In the genomic region with DNA sequence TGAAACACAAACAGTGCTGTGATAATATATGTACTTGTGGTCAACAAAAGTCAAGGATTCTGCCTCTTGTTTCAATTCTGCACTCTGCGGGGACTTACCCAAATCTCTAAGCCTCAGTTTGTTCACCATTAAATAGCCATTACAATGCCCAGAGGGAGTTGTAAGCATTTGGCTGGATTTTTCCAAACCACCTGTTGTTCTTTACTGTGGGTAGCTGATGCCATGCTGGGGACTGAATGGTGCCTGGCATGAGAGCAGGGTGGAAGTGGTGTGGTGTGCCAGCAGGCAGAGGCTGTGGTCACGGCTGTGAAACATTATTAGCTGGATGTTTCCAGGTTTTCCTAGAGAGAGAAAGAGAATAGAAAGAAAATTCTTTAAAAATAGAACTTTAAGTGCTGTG, we compare ENCODE assay signal across 21 cellular contexts.
DNase-seq lines count a peak whose midpoint lies in the region; ATAC-seq and TF ChIP-seq lines count a peak whose summit lies in the region.
"Had no signal": no experiment of that assay in that cellular context is flagged by ENCODE, and none has a peak within 500 bp of the region (broad histone marks: within the 10 kb centered on the region; RNA-seq: fewer than 3 reads in every experiment).

No MANE protein-coding gene starts in this region.

- no peak overlapping the region for H3K4me3 ChIP-seq in astrocyte of the spinal cord (ENCODE audit: low read depth, low read length)
- no peak overlapping the region for H3K4me3 ChIP-seq in smooth muscle cell
- H3K4me3 ChIP-seq: A549; BLaER1 treated with 17β-estradiol and CSF1 and Interleukin-3, amounts not matched to agents 10 nM and 100 nM; K562; SJSA1 had no signal

- H3F3A ChIP-seq in smooth muscle cell (ENCODE audit: low read depth), result no peaks in the 10 kb centered on the region

- H3K9me3 ChIP-seq in smooth muscle cell (replicated peaks; ENCODE audit: low read depth), result no peaks in the 10 kb centered on the region
- H3K9me3 ChIP-seq: A549, SJSA1 had no signal

- 92% methylated on average over 2 of the region's 2 CpGs for WGBS in smooth muscle cell (ENCODE audit: low lambda C conversion rate)

- no peak for TF ChIP-seq CTCF in astrocyte of the spinal cord (IDR thresholded peaks at IDR 0.05; ENCODE audit: low read depth, low read length)
- TF ChIP-seq CTCF in smooth muscle cell (IDR thresholded peaks at IDR 0.05; ENCODE audit: borderline replicate concordance, insufficient read depth, poor library complexity, severe bottlenecking), result no peak

- H3K79me2 ChIP-seq in smooth muscle cell (ENCODE audit: low read depth), result no peaks in the 10 kb centered on the region

- no peak overlapping the region for H3K4me2 ChIP-seq in smooth muscle cell
- H3K4me2 ChIP-seq: A549; BLaER1 treated with 17β-estradiol and CSF1 and Interleukin-3, amounts not matched to agents 10 nM and 100 nM had no signal

- in situ Hi-C loops in astrocyte of the spinal cord (cut with HindIII; ENCODE audit: low sequenced_read_pairs), result no loop called here

- H3K9ac ChIP-seq in smooth muscle cell (ENCODE audit: low read depth), result no peak overlapping the region
- H3K9ac ChIP-seq: BLaER1 treated with 17β-estradiol and CSF1 and Interleukin-3, amounts not matched to agents 10 nM and 100 nM had no signal

- ATAC-seq in SK-N-SH treated with all-trans-retinoic acid at 6 μM for 48 hours (no peak), GM18868 (IDR thresholded peaks at IDR 0.05; ENCODE audit: unreplicated experiment) (no peak)
- ATAC-seq: A549, HepG2, K562 had no signal

- no peaks in the 10 kb centered on the region for H3K4me1 ChIP-seq in smooth muscle cell (ENCODE audit: low read depth)
- H3K4me1 ChIP-seq: A549; BLaER1 treated with 17β-estradiol and CSF1 and Interleukin-3, amounts not matched to agents 10 nM and 100 nM had no signal

- H4K20me1 ChIP-seq in smooth muscle cell (ENCODE audit: low read depth), result no peaks in the 10 kb centered on the region
- H4K20me1 ChIP-seq: BLaER1 treated with 17β-estradiol and CSF1 and Interleukin-3, amounts not matched to agents 10 nM and 100 nM had no signal

- no peak overlapping the region for H3K27ac ChIP-seq in smooth muscle cell (ENCODE audit: low read depth)
- H3K27ac ChIP-seq: A549; BLaER1 treated with 17β-estradiol and CSF1 and Interleukin-3, amounts not matched to agents 10 nM and 100 nM; SJSA1 had no signal

- H3K36me3 ChIP-seq in smooth muscle cell (ENCODE audit: low read depth), result no peaks in the 10 kb centered on the region
- H3K36me3 ChIP-seq: BLaER1 treated with 17β-estradiol and CSF1 and Interleukin-3, amounts not matched to agents 10 nM and 100 nM; SJSA1 had no signal

- DNase-seq in H4 (ENCODE audit: low spot score), result peak; percentile 57
- peak; percentile 70 for DNase-seq in LHCN-M2 (ENCODE audit: low read depth)
- peak; percentile 27 for DNase-seq in NCI-H2081 treated with DMSO at 0.1 percent for 48 hours (lab: John Stamatoyannopoulos, UW)
- peak; percentile 2 for DNase-seq in astrocyte of the spinal cord (ENCODE audit: low read depth, low spot score)
- DNase-seq in smooth muscle cell (lab: John Stamatoyannopoulos, UW; ENCODE audit: unreplicated experiment), result no peak
- DNase-seq: AML-193; CD4-positive, alpha-beta T cell; DND-41; Kasumi-1; MM.1S; NCI-H1417 treated with DMSO at 0.1 percent for 48 hours; NCI-H187; NCI-H510A; T-helper 1 cell had no signal

- no peaks in the 10 kb centered on the region for H3K27me3 ChIP-seq in smooth muscle cell (ENCODE audit: low read depth)
- H3K27me3 ChIP-seq: SJSA1 had no signal

- no peak overlapping the region for H2AFZ ChIP-seq in smooth muscle cell (ENCODE audit: low read depth)

TF ChIP-seq in SK-N-SH treated with all-trans-retinoic acid at 6 μM for 48 hours, 23 proteins besides CTCF, POLR2A, EP300 and RAD21:
- TF ChIP-seq BACH2 (CRISPR knock-in tag; IDR thresholded peaks at IDR 0.05; ENCODE audit: borderline replicate concordance) (no peak), TOX (CRISPR knock-in tag; IDR thresholded peaks at IDR 0.05; ENCODE audit: borderline replicate concordance) (no peak), ZFP3 (CRISPR knock-in tag; IDR thresholded peaks at IDR 0.05) (no peak), TCF4 (CRISPR knock-in tag; IDR thresholded peaks at IDR 0.05; ENCODE audit: borderline replicate concordance) (no peak), ESRRG (CRISPR knock-in tag; IDR thresholded peaks at IDR 0.05) (no peak), ZFP30 (CRISPR knock-in tag; IDR thresholded peaks at IDR 0.05) (no peak), ZC3H10 (CRISPR knock-in tag; IDR thresholded peaks at IDR 0.05) (no peak), SNAI2 (CRISPR knock-in tag; IDR thresholded peaks at IDR 0.05) (no peak), ARNTL (CRISPR knock-in tag; IDR thresholded peaks at IDR 0.05; ENCODE audit: borderline replicate concordance, low read depth) (no peak)
- TF ChIP-seq, protein P1, sequence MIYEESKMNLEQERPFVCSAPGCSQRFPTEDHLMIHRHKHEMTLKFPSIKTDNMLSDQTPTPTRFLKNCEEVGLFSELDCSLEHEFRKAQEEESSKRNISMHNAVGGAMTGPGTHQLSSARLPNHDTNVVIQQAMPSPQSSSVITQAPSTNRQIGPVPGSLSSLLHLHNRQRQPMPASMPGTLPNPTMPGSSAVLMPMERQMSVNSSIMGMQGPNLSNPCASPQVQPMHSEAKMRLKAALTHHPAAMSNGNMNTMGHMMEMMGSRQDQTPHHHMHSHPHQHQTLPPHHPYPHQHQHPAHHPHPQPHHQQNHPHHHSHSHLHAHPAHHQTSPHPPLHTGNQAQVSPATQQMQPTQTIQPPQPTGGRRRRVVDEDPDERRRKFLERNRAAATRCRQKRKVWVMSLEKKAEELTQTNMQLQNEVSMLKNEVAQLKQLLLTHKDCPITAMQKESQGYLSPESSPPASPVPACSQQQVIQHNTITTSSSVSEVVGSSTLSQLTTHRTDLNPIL (CRISPR knock-in tag; IDR thresholded peaks at IDR 0.05; ENCODE audit: low read depth), result no peak
